Comparison of ENCODE assay signal across 8 cellular contexts in the genomic region with DNA sequence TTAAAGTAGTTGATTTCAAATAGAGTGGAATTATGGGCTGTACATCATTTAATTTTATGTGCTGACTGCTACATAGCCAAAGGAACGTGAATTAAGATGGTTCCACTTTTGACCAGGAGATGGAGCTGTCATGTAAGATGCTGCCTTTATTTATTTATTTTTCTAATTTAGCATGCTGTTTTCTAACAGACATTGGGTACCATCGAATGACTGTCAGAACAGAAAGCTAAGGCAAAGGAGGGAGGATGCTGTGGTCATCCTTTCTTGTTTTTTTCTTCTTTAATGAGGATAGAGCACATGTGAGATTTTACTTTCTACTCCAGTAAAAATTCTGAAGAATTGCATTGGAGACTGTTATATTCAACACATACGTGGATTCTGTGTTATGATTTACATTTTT. TPM values are rescaled to one million over a fixed set of nuclear protein-coding genes. Genes with fewer than 3 reads are reported as not detected.
DNase-seq lines count a peak whose midpoint lies in the region; ATAC-seq and TF ChIP-seq lines count a peak whose summit lies in the region.

A gene (plus strand): TSS at position 185 of the 400 bp plus-strand sequence. CDS start 56,410 bp downstream, outside the sequence.

- H3K4me1 Mint-ChIP-seq in Calu3 (ENCODE audit: low read depth, unreplicated experiment) = no peaks in the 10 kb centered on the region

- BruUV-seq in Calu3 (replicated peaks; lab: Mats Ljungman, UMichigan) = no TSS peak

- H3K4me2 ChIP-seq in SK-N-SH = no peak within 1 kb of the TSS

- no peaks in the 10 kb centered on the region for H3K9me2 ChIP-seq in SK-N-SH

- peak; percentile 91 for TF ChIP-seq RAD21 in SK-N-SH (IDR thresholded peaks at IDR 0.05; ENCODE audit: low read length)

- H3K27ac Mint-ChIP-seq in Calu3 (ENCODE audit: unreplicated experiment) = no peak within 1 kb of the TSS

- H3K79me2 ChIP-seq in SK-N-SH (ENCODE audit: insufficient read depth) = no peaks in the 10 kb centered on the region

- H3K36me3 Mint-ChIP-seq in Calu3 (ENCODE audit: insufficient read depth, unreplicated experiment) = no peaks in the 10 kb centered on the region

- H3K4me3 ChIP-seq in SK-N-SH (ENCODE audit: low read depth in 2 of 2, low read length in 1 of 2) = peak within 1 kb of the TSS in 1 of 2 experiments; percentile 33; a peak in 3 of 4 replicates
- no peak within 1 kb of the TSS for H3K4me3 ChIP-seq in retinal pigment epithelial cell (ENCODE audit: low read length)

- CTCF ChIA-PET in Calu3 (lab: Charles Lee) (interaction anchor here (0.6 to 1.6 kb wide), 7 partner anchors 8 to 635 kb away, joined by 3 to 7 read pairs (median 4); a partner anchor contains a TSS), SK-N-SH (lab: Yijun Ruan, JAX) (interaction anchor here (0.5 to 3.1 kb wide), 53 partner anchors 9 to 643 kb away, joined by 3 to 27 read pairs (median 4); a partner anchor contains a TSS)

- no peaks in the 10 kb centered on the region for H3K36me3 ChIP-seq in SK-N-SH (replicated peaks in 1 of 2; ENCODE audit: control insufficient read depth in 1 of 2, insufficient read depth in 2 of 2, low read length in 1 of 2)

- peak; percentile 73 for TF ChIP-seq CTCF in Calu3 (IDR thresholded peaks at IDR 0.05; ENCODE audit: unreplicated experiment)
- peak; percentile 85 for TF ChIP-seq CTCF in SK-N-SH (IDR thresholded peaks at IDR 0.05)
- TF ChIP-seq CTCF in retinal pigment epithelial cell (conservative IDR thresholded peaks at IDR 0.05; ENCODE audit: low read depth, low read length) = peak; percentile 68

- H2AFZ ChIP-seq in SK-N-SH (ENCODE audit: low read depth) = no peak within 1 kb of the TSS

- H3K27me3 Mint-ChIP-seq in Calu3 (ENCODE audit: unreplicated experiment) = no peaks in the 10 kb centered on the region

- H4K20me1 ChIP-seq in SK-N-SH (ENCODE audit: insufficient read depth) = no peaks in the 10 kb centered on the region

- intact Hi-C loops in Calu3 (cut with micrococcal nuclease; ENCODE audit: unreplicated experiment) = loop anchor here (1.0 to 10.0 kb wide), 4 partner anchors 54 to 638 kb away; no protein-coding TSS in a partner anchor

- no peak within 1 kb of the TSS for H3K4me3 Mint-ChIP-seq in Calu3 (ENCODE audit: low read depth, unreplicated experiment)

- peak within 1 kb of the TSS in 1 of 2 experiments; percentile 68; a peak in 2 of 4 replicates for H3K27ac ChIP-seq in SK-N-SH (ENCODE audit: low read depth in 2 of 2, low read length in 1 of 2)

- POLR2A ChIA-PET in SK-N-SH (lab: Yijun Ruan, JAX) = interaction anchor here (0.9 to 1.2 kb wide), 2 partner anchors 55 to 66 kb away, joined by 3 to 7 read pairs; no protein-coding TSS in a partner anchor

- no peaks in the 10 kb centered on the region for H3K9me3 ChIP-seq in SK-N-SH

- DNase-seq in Calu3 = peak; percentile 35
- DNase-seq in LoVo (ENCODE audit: low spot score) = peak; percentile 32
- DNase-seq in SK-N-SH = peak; percentile 33
- DNase-seq in globus pallidus (ENCODE audit: low spot score) = peak; percentile 57
- DNase-seq in retinal pigment epithelial cell (ENCODE audit: low read depth) = peak; percentile 34
- DNase-seq in stimulated activated CD4-positive, alpha-beta T cell treated with anti-CD3 and anti-CD28 coated beads, Interleukin-2, amount 100 ng/mL, for 24 hours = no peak

- ATAC-seq in GM19395 (IDR thresholded peaks at IDR 0.05; ENCODE audit: unreplicated experiment) = peak; percentile 80
- no peak for ATAC-seq in activated CD4-positive, CD25-positive, alpha-beta regulatory T cell treated with anti-CD3 and anti-CD28 coated beads, Interleukin-2, amount 50 U/mL, for 24 hours

- H3K9ac ChIP-seq in SK-N-SH = no peak within 1 kb of the TSS

- H3K9me3 Mint-ChIP-seq in Calu3 (ENCODE audit: low read depth, unreplicated experiment) = no peaks in the 10 kb centered on the region

- TF ChIP-seq EP300 in SK-N-SH (IDR thresholded peaks at IDR 0.05; ENCODE audit: borderline replicate concordance in 1 of 2, low read depth in 1 of 2, low read length in 1 of 2) = no peak

- H3K27me3 ChIP-seq in SK-N-SH (ENCODE audit: insufficient read depth) = no peaks in the 10 kb centered on the region

- H3K4me1 ChIP-seq in SK-N-SH (ENCODE audit: control insufficient read depth in 1 of 2, insufficient read depth in 2 of 2, low read depth in 1 of 2, low read length in 1 of 2) = no peaks in the 10 kb centered on the region; a peak in 1 of 4 replicates

- peaks cover 6% of the 10 kb centered on the region for H3F3A ChIP-seq in SK-N-SH (replicated peaks; ENCODE audit: insufficient read depth)

- 21% methylated on average over 3 of the region's 3 CpGs for WGBS in SK-N-SH (ENCODE audit: low lambda C conversion rate)

TF ChIP-seq in SK-N-SH, 30 proteins besides CTCF, POLR2A, EP300 and RAD21:
- TF ChIP-seq NRF1 (IDR thresholded peaks at IDR 0.05; ENCODE audit: low read depth, low read length) = no peak
- TF ChIP-seq CHD2 (IDR thresholded peaks at IDR 0.05; ENCODE audit: low read length, partially characterized antibody) = peak; percentile 11
- no peak for TF ChIP-seq POLR2AphosphoS5 (IDR thresholded peaks at IDR 0.05; ENCODE audit: low read depth, low read length)
- no peak for TF ChIP-seq FOXJ3 (CRISPR knock-in tag; IDR thresholded peaks at IDR 0.05)
- peak; percentile 43; the same call in 1 of the 2 replicates for TF ChIP-seq RFX5 (IDR thresholded peaks at IDR 0.05; ENCODE audit: low read length)
- peak; percentile 88 for TF ChIP-seq MXI1 (IDR thresholded peaks at IDR 0.05; ENCODE audit: low read depth, low read length)
- TF ChIP-seq SMC3 (IDR thresholded peaks at IDR 0.05; ENCODE audit: low read depth, low read length) = peak; percentile 75
- TF ChIP-seq RCOR1 (IDR thresholded peaks at IDR 0.05; ENCODE audit: low read length) = peak; percentile 59; the same call in 1 of the 2 replicates
- no peak for TF ChIP-seq SIN3A (IDR thresholded peaks at IDR 0.05; ENCODE audit: borderline replicate concordance, low read depth, low read length)

RNA-seq across cellular contexts. Expression of the gene that starts here (rescaled TPM):
- total RNA-seq in Calu3 (2022) = 0.07 and 0.19 TPM in 2 replicates
- polyA plus RNA-seq in SK-N-SH (2012; rRNA removed) = 5.1 and 7.3 TPM in 2 replicates
- polyA plus RNA-seq in SK-N-SH (2012; cell fraction: cytosol; rRNA removed) = 5.8 and 6.3 TPM in 2 replicates
- polyA plus RNA-seq in SK-N-SH (2012; cell fraction: nucleus; rRNA removed) = 8.3 and 16.8 TPM in 2 replicates

Comparison
In these comparisons a context has a peak if more than half of its experiments do, and no peak if none do; other contexts are left out.
1. Peak in DNase-seq in Calu3; RNA of the gene not detected or under 1 TPM.
2. DNase-seq: peak in LoVo (single experiment), SK-N-SH (single experiment), globus pallidus (single experiment) and retinal pigment epithelial cell (single experiment); none in stimulated activated CD4-positive, alpha-beta T cell treated with anti-CD3 and anti-CD28 coated beads, Interleukin-2, amount 100 ng/mL, for 24 hours (0 of 2).
3. Peak in every context shown above with its lines, with median percentiles within 50 percentile points of each other: CTCF ChIP-seq.